In genomic region chr7:16702433-16702832, GRCh38 we compare ENCODE assay signal across 1 cellular context.
TF ChIP-seq lines count a peak whose summit lies in the region.

No MANE protein-coding gene starts in this region.

TF ChIP-seq in H1, 55 proteins besides CTCF, POLR2A, EP300 and RAD21:
- TF ChIP-seq E2F6 (IDR thresholded peaks at IDR 0.05) (no peak), POLR2AphosphoS5 (IDR thresholded peaks at IDR 0.05; ENCODE audit: low read depth, low read length) (no peak)
